11 cellular contexts compared by ENCODE assay signal in genomic region chr16:48101069-48101674, GRCh38. TPM values are rescaled to one million over a fixed set of nuclear protein-coding genes. Genes with fewer than 3 reads are reported as not detected.
DNase-seq lines count a peak whose midpoint lies in the region; ATAC-seq and TF ChIP-seq lines count a peak whose summit lies in the region.
"Had no signal": no experiment of that assay in that cellular context is flagged by ENCODE, and none has a peak within 500 bp of the region (broad histone marks: within the 10 kb centered on the region; RNA-seq: fewer than 3 reads in every experiment).

No MANE protein-coding gene starts in this region.

- intact Hi-C loops in gastrocnemius medialis (cut with DNase I; ENCODE audit: low total_unique reads), result no loop called here

- peak; percentile 38 to 66 for DNase-seq in NCI-H2081 (lab: John Stamatoyannopoulos, UW)
- DNase-seq in NCI-H2081 treated with DMSO at 0.1 percent for 48 hours (lab: John Stamatoyannopoulos, UW), result no peak
- DNase-seq in MG63, result peak; percentile 14
- peak; percentile 79 for DNase-seq in stimulated activated CD4-positive, alpha-beta T cell treated with anti-CD3 and anti-CD28 coated beads, Interleukin-15, amount 100 ng/mL, for 24 hours
- DNase-seq in NK-92 (lab: John Stamatoyannopoulos, UW; ENCODE audit: unreplicated experiment), result no peak
- no peak for DNase-seq in anterior cingulate cortex (lab: John Stamatoyannopoulos, UW)
- DNase-seq in gastrocnemius medialis, result no peak
- DNase-seq: esophagus squamous epithelium had no signal

- H3K4me1 ChIP-seq in gastrocnemius medialis, result peaks cover 10 to 21% of the 10 kb centered on the region in 2 donors
- H3K4me1 ChIP-seq: A549, esophagus squamous epithelium had no signal

- in situ Hi-C loops in gastrocnemius medialis (cut with MboI; ENCODE audit: low sequenced_read_pairs in 4 of 4), result no loop called here

- H3K9me3 ChIP-seq in MG63 (no peaks in the 10 kb centered on the region), gastrocnemius medialis (no peaks in the 10 kb centered on the region)
- H3K9me3 ChIP-seq: A549, esophagus squamous epithelium had no signal

- ATAC-seq in GM21576 (IDR thresholded peaks at IDR 0.05; ENCODE audit: unreplicated experiment) (peak; percentile 70), gastrocnemius medialis (no peak)
- ATAC-seq: A549, Panc1 had no signal

- H3K27ac ChIP-seq in gastrocnemius medialis, result no peak overlapping the region
- H3K27ac ChIP-seq: esophagus squamous epithelium had no signal

- no peak overlapping the region for H3K4me3 ChIP-seq in MG63
- no peak overlapping the region for H3K4me3 ChIP-seq in gastrocnemius medialis
- H3K4me3 ChIP-seq: A549, esophagus squamous epithelium had no signal

- TF ChIP-seq CTCF in gastrocnemius medialis (IDR thresholded peaks at IDR 0.05 in 4 of 5, conservative IDR thresholded peaks at IDR 0.05 in 1 of 5), result no peak

- no peaks in the 10 kb centered on the region for H3K27me3 ChIP-seq in MG63
- H3K27me3 ChIP-seq in gastrocnemius medialis, result no peaks in the 10 kb centered on the region

- H3K36me3 ChIP-seq in MG63 (no peaks in the 10 kb centered on the region), gastrocnemius medialis (no peaks in the 10 kb centered on the region)
- H3K36me3 ChIP-seq: esophagus squamous epithelium had no signal

- TF ChIP-seq POLR2A in gastrocnemius medialis (IDR thresholded peaks at IDR 0.05), result no peak

RNA-seq across cellular contexts. Expression of gene ABCC12, which starts 54.6 kb away (rescaled TPM):
- total RNA-seq in MG63 (2014; rRNA removed; shearing (Covaris generic); ENCODE audit: low replicate concordance), result not detected in 2 replicates
- total RNA-seq in gastrocnemius medialis, result under 1 TPM in 3 of 4 donors, not detected in 1; 0.15 to 0.40 (median 0.16) TPM
- total RNA-seq: esophagus squamous epithelium had no signal

Comparison
In these comparisons a context has a peak if more than half of its experiments do, and no peak if none do; other contexts are left out.
1. DNase-seq: peak in NCI-H2081 (2 of 2), MG63 (single experiment) and stimulated activated CD4-positive, alpha-beta T cell treated with anti-CD3 and anti-CD28 coated beads, Interleukin-15, amount 100 ng/mL, for 24 hours (single experiment); none in NCI-H2081 treated with DMSO at 0.1 percent for 48 hours (single experiment), NK-92 (single experiment), anterior cingulate cortex (0 of 58) and gastrocnemius medialis (0 of 2).